ENCODE assay signal across 33 cellular contexts in the genomic region with DNA sequence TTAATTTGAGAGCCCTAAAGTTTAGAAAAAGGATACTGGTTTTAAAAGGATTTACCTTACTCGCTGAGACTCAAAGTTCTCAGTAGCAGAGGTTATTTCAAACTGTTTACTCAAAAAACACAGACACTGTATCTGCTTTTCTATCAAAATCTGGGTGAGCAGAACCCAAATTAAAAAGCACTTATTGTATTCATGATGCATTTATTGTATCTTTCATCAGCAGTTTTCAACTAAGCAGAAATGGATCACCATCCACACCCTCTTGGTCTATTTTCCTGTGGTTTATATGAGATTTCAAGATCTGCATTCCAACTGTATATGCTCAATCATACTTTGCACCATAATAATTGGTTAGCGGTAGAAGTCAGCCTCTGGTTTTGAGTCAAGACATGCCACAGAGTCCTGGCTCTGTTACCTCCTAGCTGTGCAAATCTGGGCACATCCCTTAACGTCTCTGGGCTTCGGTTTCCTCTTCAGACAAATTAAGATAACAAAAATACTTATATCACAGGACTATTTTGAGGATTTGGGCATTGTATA.
"Had no signal": no experiment of that assay in that cellular context is flagged by ENCODE, and none has a peak within 500 bp of the region (broad histone marks: within the 10 kb centered on the region; RNA-seq: fewer than 3 reads in every experiment).

No MANE protein-coding gene starts in this region.

- H3K27ac ChIP-seq: brain microvascular endothelial cell, pancreas, prostate gland, sigmoid colon, upper lobe of left lung, vagina, WERI-Rb-1 had no signal

- H3K4me1 ChIP-seq: pancreas, prostate gland, sigmoid colon, upper lobe of left lung, vagina had no signal

- H3K4me3 ChIP-seq: pancreas, prostate gland, sigmoid colon, smooth muscle cell, upper lobe of left lung, vagina had no signal

- DNase-seq: activated CD4-positive, alpha-beta T cell treated with anti-CD3 and anti-CD28 coated beads for 48 hours; activated CD4-positive, alpha-beta T cell treated with anti-CD3 and anti-CD28 coated beads, Interleukin-2, amount 50 U/mL, for 48 hours; activated CD8-positive, alpha-beta memory T cell treated with anti-CD3 and anti-CD28 coated beads for 24 hours; activated effector memory CD4-positive, alpha-beta T cell treated with Interleukin-2 at 50 U/mL for 16 hours; activated naive CD4-positive, alpha-beta T cell treated with Interleukin-2 at 50 U/mL for 16 hours; aorta; brain microvascular endothelial cell; caudate nucleus; cortex of kidney; effector memory CD8-positive, alpha-beta T cell; foreskin melanocyte; glutamatergic neuron; islet precursor cell; left colon; naive B cell; pancreas; retina; sigmoid colon; stimulated activated CD4-positive, alpha-beta T cell treated with anti-CD3 and anti-CD28 coated beads, Interleukin-1b, Interleukin-23, amount 100 ng/mL, for 48 hours; stimulated activated CD4-positive, alpha-beta T cell treated with anti-CD3 and anti-CD28 coated beads, Interleukin-4, amount 100 ng/mL, for 4 hours; stimulated activated CD8-positive, alpha-beta memory T cell treated with anti-CD3 and anti-CD28 coated beads, Interleukin-4, amount 100 ng/mL, for 48 hours; stimulated activated naive CD8-positive, alpha-beta T cell treated with anti-CD3 and anti-CD28 coated beads, Interleukin-15, amount 100 ng/mL, for 72 hours; substantia nigra; T-helper 17 cell; T1000; upper lobe of left lung; WERI-Rb-1 had no signal

- H3K36me3 ChIP-seq: brain microvascular endothelial cell, pancreas, prostate gland, sigmoid colon, upper lobe of left lung, vagina, WERI-Rb-1 had no signal

- H3K27me3 ChIP-seq: brain microvascular endothelial cell, pancreas, upper lobe of left lung, vagina had no signal

- ATAC-seq: activated CD4-positive, CD25-positive, alpha-beta regulatory T cell treated with anti-CD3 and anti-CD28 coated beads, Interleukin-2, amount 50 U/mL, for 24 hours; effector memory CD8-positive, alpha-beta T cell; esophagus mucosa; left colon; pancreas; stimulated activated memory B cell treated with anti-CD40 and anti-IgM and Interleukin-4, amounts not matched to agents 10 μg/mL and 1 μg/mL and 100 μg/mL, for 72 hours; stimulated activated naive CD8-positive, alpha-beta T cell treated with anti-CD3 and anti-CD28 coated beads, Interleukin-15, amount 100 ng/mL, for 72 hours; T-helper 17 cell had no signal

- H3K9me3 ChIP-seq: pancreas, prostate gland, sigmoid colon, upper lobe of left lung, vagina had no signal
